ENCODE assay signal across 1 cellular context in genomic region chr1:49527606-49528305, GRCh38.
TF ChIP-seq lines count a peak whose summit lies in the region.

No MANE protein-coding gene starts in this region.

TF ChIP-seq in SK-N-SH, 30 proteins besides CTCF, POLR2A, EP300 and RAD21 (continued from another document):
- TF ChIP-seq USF1 (IDR thresholded peaks at IDR 0.05; ENCODE audit: borderline replicate concordance, low read depth) (no peak), SIN3A (IDR thresholded peaks at IDR 0.05; ENCODE audit: borderline replicate concordance, low read depth, low read length) (no peak), MXI1 (IDR thresholded peaks at IDR 0.05; ENCODE audit: low read depth, low read length) (no peak), TCF12 (IDR thresholded peaks at IDR 0.05) (peak; percentile 36; the same call in 1 of the 2 replicates), YY1 (IDR thresholded peaks at IDR 0.05; ENCODE audit: low read depth) (no peak), PBX3 (IDR thresholded peaks at IDR 0.05) (peak; percentile 59), JUND (IDR thresholded peaks at IDR 0.05) (peak; percentile 54), RFX5 (IDR thresholded peaks at IDR 0.05; ENCODE audit: low read length) (no peak)
